Comparison of ENCODE assay signal across 13 cellular contexts in the genomic region with DNA sequence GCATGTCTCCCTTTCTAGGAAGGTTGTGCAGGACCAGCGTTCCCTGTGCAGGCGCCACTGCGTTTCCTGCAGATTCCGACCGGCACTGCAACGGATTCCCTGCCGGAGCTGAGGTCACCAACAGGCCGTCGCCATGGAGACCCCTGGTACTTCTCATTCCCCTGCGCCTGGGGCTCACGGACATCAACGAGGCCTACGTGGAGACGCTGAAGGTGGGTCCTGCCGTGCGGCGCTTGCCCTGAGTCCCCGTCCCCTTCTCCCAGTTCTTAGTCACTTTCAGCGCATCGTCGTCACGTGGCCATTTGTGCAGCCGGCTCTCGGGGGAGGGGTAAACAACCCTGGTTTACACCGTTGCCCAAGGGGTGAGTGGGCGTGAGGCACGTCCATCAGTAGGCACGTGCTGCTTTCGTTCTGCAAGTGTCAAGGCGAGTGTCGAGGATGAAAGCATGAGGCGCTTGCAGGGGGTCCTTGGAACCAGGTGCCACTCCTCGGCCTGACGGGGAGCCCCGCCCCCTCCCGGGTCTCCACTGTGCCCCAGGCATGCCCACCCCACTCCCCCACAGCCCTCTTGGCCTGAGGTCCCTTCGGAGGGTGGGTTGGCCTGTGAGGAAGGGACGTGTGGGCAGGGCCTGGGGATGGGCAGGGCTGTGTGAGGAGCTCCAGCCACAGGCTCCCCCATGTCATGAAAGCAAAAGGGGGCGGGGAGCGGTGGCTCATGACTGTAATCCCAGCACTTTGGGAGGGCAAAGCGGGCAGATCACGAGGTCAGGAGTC. TPM values are rescaled to one million over a fixed set of nuclear protein-coding genes. Genes with fewer than 3 reads are reported as not detected.
DNase-seq lines count a peak whose midpoint lies in the region; ATAC-seq and TF ChIP-seq lines count a peak whose summit lies in the region.
"Had no signal": no experiment of that assay in that cellular context is flagged by ENCODE, and none has a peak within 500 bp of the region (broad histone marks: within the 10 kb centered on the region; RNA-seq: fewer than 3 reads in every experiment).

No MANE protein-coding gene starts in this region.

- no peak overlapping the region for H3K23ac ChIP-seq in mesenchymal stem cell (ENCODE audit: low read length in 2 of 2)

- no peak overlapping the region for H2BK15ac ChIP-seq in mesenchymal stem cell (ENCODE audit: low read depth, poor library complexity, severe bottlenecking)

- WGBS in mesenchymal stem cell = 79% methylated on average over 37 of the region's 42 CpGs

- H2BK12ac ChIP-seq in mesenchymal stem cell (ENCODE audit: low read length in 2 of 2) = no peak overlapping the region

- no peak overlapping the region for H4K8ac ChIP-seq in mesenchymal stem cell (ENCODE audit: low read length)

- no peak overlapping the region for H3K18ac ChIP-seq in mesenchymal stem cell (ENCODE audit: low read depth in 1 of 2, low read length in 2 of 2)

- no peak overlapping the region for H2AK5ac ChIP-seq in mesenchymal stem cell (ENCODE audit: low read length, severe bottlenecking)

- H2AFZ ChIP-seq in mesenchymal stem cell (ENCODE audit: low read depth, low read length) = no peak overlapping the region

- H3K27me3 ChIP-seq in H7 (ENCODE audit: control insufficient read depth, insufficient read depth, low read length) = no peaks in the 10 kb centered on the region
- no peaks in the 10 kb centered on the region for H3K27me3 ChIP-seq in mesenchymal stem cell (ENCODE audit: control insufficient read depth in 1 of 2, insufficient read depth in 1 of 2, low read length in 2 of 2)
- no peaks in the 10 kb centered on the region for H3K27me3 ChIP-seq in upper lobe of right lung
- no peaks in the 10 kb centered on the region for H3K27me3 ChIP-seq in CD8-positive, alpha-beta T cell (ENCODE audit: insufficient read depth, low read length)
- H3K27me3 ChIP-seq: ascending aorta, gastroesophageal sphincter, transverse colon had no signal

- H3K9ac ChIP-seq in mesenchymal stem cell (ENCODE audit: low read length) = no peak overlapping the region

- H3K4ac ChIP-seq in mesenchymal stem cell (ENCODE audit: low read depth in 1 of 2, low read length in 2 of 2) = no peak overlapping the region

- H3K4me1 ChIP-seq in mesenchymal stem cell (ENCODE audit: control insufficient read depth, insufficient read depth, low read depth, low read length) (peaks cover 23% of the 10 kb centered on the region), upper lobe of right lung (no peaks in the 10 kb centered on the region)
- H3K4me1 ChIP-seq in CD8-positive, alpha-beta T cell (ENCODE audit: insufficient read depth, low read length) = no peaks in the 10 kb centered on the region
- H3K4me1 ChIP-seq: ascending aorta, gastroesophageal sphincter, transverse colon had no signal

- POLR2A ChIA-PET in activated CD4-positive, alpha-beta memory T cell treated with anti-CD3 and anti-CD28 coated beads for 36 hours (lab: Charles Lee) = no interaction called here
- POLR2A ChIA-PET in CD8-positive, alpha-beta T cell (lab: Charles Lee) = no interaction called here

- no peak overlapping the region for H2BK5ac ChIP-seq in mesenchymal stem cell (ENCODE audit: low read depth, low read length, poor library complexity, severe bottlenecking)

- no peak overlapping the region for H2BK120ac ChIP-seq in mesenchymal stem cell (ENCODE audit: low read depth, low read length)

- peak overlapping the region; percentile 28 for H4K91ac ChIP-seq in mesenchymal stem cell (ENCODE audit: low read length)

- H3K79me1 ChIP-seq in mesenchymal stem cell (replicated peaks; ENCODE audit: low read length, poor library complexity, severe bottlenecking) = peaks cover 32% of the 10 kb centered on the region

- H3K9me3 ChIP-seq in mesenchymal stem cell (ENCODE audit: control insufficient read depth, low read length) (no peaks in the 10 kb centered on the region), upper lobe of right lung (no peaks in the 10 kb centered on the region)
- no peaks in the 10 kb centered on the region for H3K9me3 ChIP-seq in CD8-positive, alpha-beta T cell (ENCODE audit: low read length)
- H3K9me3 ChIP-seq: ascending aorta, gastroesophageal sphincter, transverse colon had no signal

- no peak for TF ChIP-seq CTCF in upper lobe of right lung (IDR thresholded peaks at IDR 0.05)
- no peak for TF ChIP-seq CTCF in CD8-positive, alpha-beta T cell (IDR thresholded peaks at IDR 0.05)

- H3K27ac ChIP-seq in mesenchymal stem cell (ENCODE audit: low read length, poor library complexity, severe bottlenecking) (no peak overlapping the region), upper lobe of right lung (no peak overlapping the region)
- no peak overlapping the region for H3K27ac ChIP-seq in CD8-positive, alpha-beta T cell (ENCODE audit: low read depth, low read length)
- H3K27ac ChIP-seq: ascending aorta, gastroesophageal sphincter, transverse colon had no signal

- intact Hi-C loops in activated CD4-positive, alpha-beta memory T cell treated with anti-CD3 and anti-CD28 coated beads for 36 hours (cut with micrococcal nuclease) = no loop called here
- intact Hi-C loops in upper lobe of right lung (cut with DNase I) = no loop called here
- intact Hi-C loops in CD8-positive, alpha-beta T cell (cut with DNase I, micrococcal nuclease) = no loop called here

- no peak overlapping the region for H3K27ac Mint-ChIP-seq in activated CD4-positive, alpha-beta memory T cell treated with anti-CD3 and anti-CD28 coated beads for 36 hours
- no peak overlapping the region for H3K27ac Mint-ChIP-seq in CD8-positive, alpha-beta T cell

- no peak overlapping the region for H3K4me2 ChIP-seq in mesenchymal stem cell (ENCODE audit: low read length, poor library complexity, severe bottlenecking)

- no peaks in the 10 kb centered on the region for H3K9me3 Mint-ChIP-seq in activated CD4-positive, alpha-beta memory T cell treated with anti-CD3 and anti-CD28 coated beads for 36 hours
- no peaks in the 10 kb centered on the region for H3K9me3 Mint-ChIP-seq in CD8-positive, alpha-beta T cell

- peaks cover 4% of the 10 kb centered on the region for H3K36me3 ChIP-seq in H7 (replicated peaks; ENCODE audit: control insufficient read depth, insufficient read depth, low read length)
- peaks cover 48 to 55% of the 10 kb centered on the region in 2 experiments for H3K36me3 ChIP-seq in mesenchymal stem cell (ENCODE audit: control insufficient read depth in 1 of 2, insufficient read depth in 2 of 2, low read depth in 1 of 2, low read length in 2 of 2)
- H3K36me3 ChIP-seq in upper lobe of right lung = peaks cover 56% of the 10 kb centered on the region
- peaks cover 17% of the 10 kb centered on the region for H3K36me3 ChIP-seq in CD8-positive, alpha-beta T cell (ENCODE audit: insufficient read depth, low read length)

- H3K14ac ChIP-seq in mesenchymal stem cell (ENCODE audit: low read length in 2 of 2) = no peak overlapping the region

- H3K36me3 Mint-ChIP-seq in activated CD4-positive, alpha-beta memory T cell treated with anti-CD3 and anti-CD28 coated beads for 36 hours = peaks cover 20% of the 10 kb centered on the region
- peaks cover 64% of the 10 kb centered on the region for H3K36me3 Mint-ChIP-seq in CD8-positive, alpha-beta T cell

- H3K4me1 Mint-ChIP-seq in activated CD4-positive, alpha-beta memory T cell treated with anti-CD3 and anti-CD28 coated beads for 36 hours (ENCODE audit: low read depth) = peaks cover 10% of the 10 kb centered on the region
- peaks cover 3% of the 10 kb centered on the region for H3K4me1 Mint-ChIP-seq in CD8-positive, alpha-beta T cell (ENCODE audit: low read depth)

- no peak for ATAC-seq in upper lobe of right lung
- ATAC-seq in CD8-positive, alpha-beta T cell = no peak
- ATAC-seq: gastroesophageal sphincter had no signal

- CTCF ChIA-PET in activated CD4-positive, alpha-beta memory T cell treated with anti-CD3 and anti-CD28 coated beads for 36 hours (lab: Charles Lee) = no interaction called here
- CTCF ChIA-PET in CD8-positive, alpha-beta T cell (lab: Charles Lee) = interaction anchor here (0.6 kb wide), 1 partner anchor 117 kb away, joined by 3 read pairs; no protein-coding TSS in a partner anchor

- H3K27me3 Mint-ChIP-seq in activated CD4-positive, alpha-beta memory T cell treated with anti-CD3 and anti-CD28 coated beads for 36 hours = no peaks in the 10 kb centered on the region
- H3K27me3 Mint-ChIP-seq in CD8-positive, alpha-beta T cell (ENCODE audit: low read depth) = no peaks in the 10 kb centered on the region

- H3K4me3 Mint-ChIP-seq in activated CD4-positive, alpha-beta memory T cell treated with anti-CD3 and anti-CD28 coated beads for 36 hours = no peak overlapping the region
- H3K4me3 Mint-ChIP-seq in CD8-positive, alpha-beta T cell = no peak overlapping the region

- H3K4me3 ChIP-seq in H7 (ENCODE audit: insufficient read depth, low read depth, low read length) (no peak overlapping the region), mesenchymal stem cell (ENCODE audit: insufficient read depth in 1 of 2, low read depth in 1 of 2, low read length in 2 of 2) (no peak overlapping the region), upper lobe of right lung (no peak overlapping the region)
- no peak overlapping the region for H3K4me3 ChIP-seq in CD8-positive, alpha-beta T cell (ENCODE audit: low read depth, low read length)
- H3K4me3 ChIP-seq: ascending aorta, gastroesophageal sphincter, transverse colon had no signal

- peak; percentile 54 for DNase-seq in H7
- DNase-seq in astrocyte of the hippocampus (ENCODE audit: low read depth, low spot score) = peak; percentile 80
- peak; percentile 47 for DNase-seq in mesenchymal stem cell
- no peak for DNase-seq in activated CD4-positive, alpha-beta memory T cell treated with anti-CD3 and anti-CD28 coated beads for 36 hours
- no peak for DNase-seq in upper lobe of right lung
- no peak for DNase-seq in CD8-positive, alpha-beta T cell
- DNase-seq: activated CD4-positive, alpha-beta T cell treated with anti-CD3 and anti-CD28 coated beads, Interleukin-2, amount 50 U/mL, for 48 hours; MM.1S; NK-92 treated with Interleukin-12 subunit alpha and Interleukin-12 subunit beta, amount 100 ng/mL, for 24 hours; SIG-M5; transverse colon had no signal

RNA-seq across cellular contexts. Expression of gene DTYMK, which starts 19.8 kb away (rescaled TPM):
- total RNA-seq in H7 (2014; rRNA removed; shearing (Covaris generic)) = 64.1 and 78.2 TPM in 2 replicates
- polyA plus RNA-seq in mesenchymal stem cell (2013, experiment 1 of 2) = 20.3 TPM
- polyA plus RNA-seq in mesenchymal stem cell (2013, experiment 2 of 2) = 20.5 TPM
- total RNA-seq in activated CD4-positive, alpha-beta memory T cell treated with anti-CD3 and anti-CD28 coated beads for 36 hours = 10 to 100 TPM; 85.9 to 88.7 TPM
- total RNA-seq in upper lobe of right lung = 14.9 TPM
- 1 to 10 TPM; 3.7 to 6.0 TPM for total RNA-seq in CD8-positive, alpha-beta T cell

RNA-seq across cellular contexts. Expression of gene ATG4B, which starts 29.3 kb away (rescaled TPM):
- 71.5 and 78.5 TPM in 2 replicates for total RNA-seq in H7 (2014; rRNA removed; shearing (Covaris generic))
- 50.1 TPM for polyA plus RNA-seq in mesenchymal stem cell (2013, experiment 1 of 2)
- polyA plus RNA-seq in mesenchymal stem cell (2013, experiment 2 of 2) = 44.5 TPM
- 10 to 100 TPM; 85.0 to 85.9 TPM for total RNA-seq in activated CD4-positive, alpha-beta memory T cell treated with anti-CD3 and anti-CD28 coated beads for 36 hours
- 72.0 TPM for total RNA-seq in upper lobe of right lung
- total RNA-seq in CD8-positive, alpha-beta T cell = 10 to 100 TPM; 94.0 to 94.5 TPM

RNA-seq across cellular contexts. Expression of gene THAP4, which starts 29.9 kb away (rescaled TPM):
- 120 and 121 TPM in 2 replicates for total RNA-seq in H7 (2014; rRNA removed; shearing (Covaris generic))
- polyA plus RNA-seq in mesenchymal stem cell (2013, experiment 1 of 2) = 43.7 TPM
- polyA plus RNA-seq in mesenchymal stem cell (2013, experiment 2 of 2) = 43.3 TPM
- 10 to 100 TPM; 43.7 to 44.5 TPM for total RNA-seq in activated CD4-positive, alpha-beta memory T cell treated with anti-CD3 and anti-CD28 coated beads for 36 hours
- 46.1 TPM for total RNA-seq in upper lobe of right lung
- total RNA-seq in CD8-positive, alpha-beta T cell = 10 to 100 TPM; 19.5 to 24.3 TPM

RNA-seq across cellular contexts. Expression of gene ING5, which starts 35.0 kb away (rescaled TPM):
- total RNA-seq in H7 (2014; rRNA removed; shearing (Covaris generic)) = 41.2 and 41.4 TPM in 2 replicates
- 11.3 TPM for polyA plus RNA-seq in mesenchymal stem cell (2013, experiment 1 of 2)
- polyA plus RNA-seq in mesenchymal stem cell (2013, experiment 2 of 2) = 11.4 TPM
- 10 to 100 TPM; 35.7 to 36.6 TPM for total RNA-seq in activated CD4-positive, alpha-beta memory T cell treated with anti-CD3 and anti-CD28 coated beads for 36 hours
- 36.5 TPM for total RNA-seq in upper lobe of right lung
- 10 to 100 TPM; 32.5 to 34.9 TPM for total RNA-seq in CD8-positive, alpha-beta T cell

Comparison
In these comparisons a context has a peak if more than half of its experiments do, and no peak if none do; other contexts are left out.
1. DNase-seq: peak in H7 (single experiment), astrocyte of the hippocampus (single experiment) and mesenchymal stem cell (single experiment); none in activated CD4-positive, alpha-beta memory T cell treated with anti-CD3 and anti-CD28 coated beads for 36 hours (single experiment), upper lobe of right lung (single experiment) and CD8-positive, alpha-beta T cell (0 of 7).